ENCODE assay signal across 23 cellular contexts in genomic region chr14:29817767-29818166, GRCh38.
"Had no signal": no experiment of that assay in that cellular context is flagged by ENCODE, and none has a peak within 500 bp of the region (broad histone marks: within the 10 kb centered on the region; RNA-seq: fewer than 3 reads in every experiment).

No MANE protein-coding gene starts in this region.

- H3K4me3 ChIP-seq: coronary artery, dorsolateral prefrontal cortex, esophagus muscularis mucosa, gastroesophageal sphincter, heart left ventricle, hepatocyte, lower lobe of right lung, mucosa of descending colon had no signal

- H3K4me1 ChIP-seq: foreskin keratinocyte had no signal

- H3K27ac ChIP-seq: coronary artery, dorsolateral prefrontal cortex, esophagus muscularis mucosa, foreskin keratinocyte, gastroesophageal sphincter, heart left ventricle, hepatocyte, lower lobe of right lung had no signal

- H3K4me2 ChIP-seq: hepatocyte had no signal

- H3K9me3 ChIP-seq: esophagus muscularis mucosa, gastroesophageal sphincter, heart left ventricle, lower lobe of right lung, mucosa of descending colon had no signal

- H3K9me3 Mint-ChIP-seq: mesothelial cell of epicardium had no signal

- H3K4me3 Mint-ChIP-seq: immature natural killer cell, mesothelial cell of epicardium, naive B cell had no signal

- H3K27me3 ChIP-seq: dorsolateral prefrontal cortex, esophagus muscularis mucosa, foreskin keratinocyte, gastroesophageal sphincter, heart left ventricle, hepatocyte had no signal

- ATAC-seq: foreskin keratinocyte, gastroesophageal sphincter, heart left ventricle, left colon, left lobe of liver, left ventricle myocardium superior, lower lobe of right lung, mucosa of descending colon had no signal

- H3K27me3 Mint-ChIP-seq: naive B cell had no signal

- DNase-seq: dermis blood vessel endothelial cell; dorsolateral prefrontal cortex; effector CD4-positive, alpha-beta T cell; effector memory CD4-positive, alpha-beta T cell; foreskin keratinocyte; heart left ventricle; hypothalamus; immature natural killer cell; islet precursor cell; kidney; kidney glomerular epithelial cell; left colon; left ventricle myocardium superior; lower lobe of right lung; mesenchymal stem cell; mucosa of descending colon; naive B cell had no signal

- H2AFZ ChIP-seq: hepatocyte had no signal

- H3K36me3 ChIP-seq: esophagus muscularis mucosa, gastroesophageal sphincter, heart left ventricle, lower lobe of right lung had no signal

- H3K27ac Mint-ChIP-seq: immature natural killer cell, mesothelial cell of epicardium had no signal

- H3K36me3 Mint-ChIP-seq: immature natural killer cell, mesothelial cell of epicardium, naive B cell had no signal

- H3K4me1 Mint-ChIP-seq: immature natural killer cell, naive B cell had no signal
